ENCODE assay signal across 19 cellular contexts in the genomic region with DNA sequence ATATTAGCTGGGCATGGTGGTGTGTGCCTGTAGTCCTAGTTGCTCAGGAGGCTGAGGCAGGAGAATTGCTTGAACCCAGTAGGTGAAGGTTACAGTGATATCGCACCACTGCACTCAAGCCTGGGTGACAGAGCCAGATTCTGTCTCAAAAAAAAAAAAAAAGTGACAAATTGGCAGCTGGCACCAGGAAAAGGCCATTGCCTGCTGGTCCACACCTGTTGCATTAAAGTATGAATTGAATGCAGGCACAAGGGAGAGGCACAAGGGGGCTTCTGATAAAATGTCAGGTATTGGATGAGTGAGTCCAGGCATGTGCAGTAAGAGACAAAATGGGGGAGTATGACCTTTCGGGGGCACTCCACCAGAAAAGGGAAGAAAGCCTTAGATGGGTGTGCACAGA. TPM values are rescaled to one million over a fixed set of nuclear protein-coding genes. Genes with fewer than 3 reads are reported as not detected.
DNase-seq lines count a peak whose midpoint lies in the region; ATAC-seq and TF ChIP-seq lines count a peak whose summit lies in the region.
"Had no signal": no experiment of that assay in that cellular context is flagged by ENCODE, and none has a peak within 500 bp of the region (broad histone marks: within the 10 kb centered on the region; RNA-seq: fewer than 3 reads in every experiment).

No MANE protein-coding gene starts in this region.

- no peaks in the 10 kb centered on the region for H3K79me2 ChIP-seq in HCT116 (ENCODE audit: insufficient read depth, low read length)

- no peak for TF ChIP-seq RAD21 in HCT116 (IDR thresholded peaks at IDR 0.05; ENCODE audit: low read depth)

- H3K4me1 ChIP-seq in HCT116 (ENCODE audit: control insufficient read depth in 1 of 2, insufficient read depth in 2 of 2, low read length in 2 of 2) (peaks cover 9 to 12% of the 10 kb centered on the region in 2 experiments), lower lobe of right lung (no peaks in the 10 kb centered on the region)
- H3K4me1 ChIP-seq: A549, BE2C had no signal

- ATAC-seq in HCT116 (no peak), lower lobe of right lung (no peak), HG02885 (IDR thresholded peaks at IDR 0.05; ENCODE audit: poor library complexity, unreplicated experiment) (no peak)
- ATAC-seq in stimulated activated naive B cell treated with anti-CD40 and anti-IgM and Interleukin-4, amounts not matched to agents 10 μg/mL and 1 μg/mL and 100 μg/mL, for 72 hours (replicated peaks): peak; percentile 39 to 49
- ATAC-seq: A549 had no signal

- no peaks in the 10 kb centered on the region for H3K9me2 ChIP-seq in HCT116 (ENCODE audit: insufficient read depth)

- no peaks in the 10 kb centered on the region for H3K36me3 Mint-ChIP-seq in stimulated activated naive B cell treated with anti-CD40 and anti-IgM and Interleukin-4, amounts not matched to agents 10 μg/mL and 1 μg/mL and 100 μg/mL, for 72 hours
- H3K36me3 Mint-ChIP-seq: CD4-positive, alpha-beta memory T cell had no signal

- H3K27me3 Mint-ChIP-seq in stimulated activated naive B cell treated with anti-CD40 and anti-IgM and Interleukin-4, amounts not matched to agents 10 μg/mL and 1 μg/mL and 100 μg/mL, for 72 hours: no peaks in the 10 kb centered on the region

- TF ChIP-seq POLR2A in HCT116 (IDR thresholded peaks at IDR 0.05; ENCODE audit: borderline replicate concordance, extremely low read depth, insufficient read depth, insufficient read length): no peak

- peaks cover 5 to 16% of the 10 kb centered on the region in 2 donors for H3K4me1 Mint-ChIP-seq in stimulated activated naive B cell treated with anti-CD40 and anti-IgM and Interleukin-4, amounts not matched to agents 10 μg/mL and 1 μg/mL and 100 μg/mL, for 72 hours
- H3K4me1 Mint-ChIP-seq: CD4-positive, alpha-beta memory T cell had no signal

- peak overlapping the region; percentile 90 for H2AFZ ChIP-seq in HCT116 (ENCODE audit: low read depth, low read length, poor library complexity, severe bottlenecking)
- H2AFZ ChIP-seq: GM23248 had no signal

- CTCF ChIA-PET in HCT116 (lab: Charles Lee): no interaction called here

- no peak for DNase-seq in HCT116 (ENCODE audit: low read depth, low spot score)
- DNase-seq in NCI-H2171 treated with DMSO at 0.1 percent for 48 hours (lab: John Stamatoyannopoulos, UW): peak; percentile 48
- DNase-seq in lower lobe of right lung: no peak
- DNase-seq in stimulated activated naive B cell treated with anti-CD40 and anti-IgM and Interleukin-4, amounts not matched to agents 10 μg/mL and 1 μg/mL and 100 μg/mL, for 72 hours: no peak
- DNase-seq in A172 (ENCODE audit: low spot score): no peak
- no peak for DNase-seq in 8988T
- DNase-seq in occipital lobe (lab: John Stamatoyannopoulos, UW): no peak
- DNase-seq: BE2C; CD4-positive, alpha-beta memory T cell; COR-L47; DND-41; GDM1; GM23248; IMR-90 had no signal

- no TSS peak for BruUV-seq in HCT116 (replicated peaks; lab: Mats Ljungman, UMichigan)

- H3K27me3 ChIP-seq in HCT116 (ENCODE audit: insufficient read depth, low read length) (no peaks in the 10 kb centered on the region), lower lobe of right lung (ENCODE audit: low read depth) (no peaks in the 10 kb centered on the region)
- H3K27me3 ChIP-seq: BE2C had no signal

- H3K4me2 ChIP-seq in HCT116 (ENCODE audit: low read length): no peak overlapping the region
- H3K4me2 ChIP-seq: A549 had no signal

- POLR2A ChIA-PET in HCT116 (lab: Charles Lee): no interaction called here

- H4K20me1 ChIP-seq in HCT116 (ENCODE audit: insufficient read depth): no peaks in the 10 kb centered on the region

- H3K4me3 Mint-ChIP-seq in stimulated activated naive B cell treated with anti-CD40 and anti-IgM and Interleukin-4, amounts not matched to agents 10 μg/mL and 1 μg/mL and 100 μg/mL, for 72 hours: no peak overlapping the region
- H3K4me3 Mint-ChIP-seq: CD4-positive, alpha-beta memory T cell had no signal

- no peak overlapping the region for H3K27ac ChIP-seq in HCT116 (ENCODE audit: low read depth, low read length)
- peak overlapping the region; percentile 51 for H3K27ac ChIP-seq in lower lobe of right lung
- H3K27ac ChIP-seq: A549, C4-2B, GM23248 had no signal

- no peak overlapping the region for H3K27ac Mint-ChIP-seq in stimulated activated naive B cell treated with anti-CD40 and anti-IgM and Interleukin-4, amounts not matched to agents 10 μg/mL and 1 μg/mL and 100 μg/mL, for 72 hours
- H3K27ac Mint-ChIP-seq: CD4-positive, alpha-beta memory T cell had no signal

- RAD21 ChIA-PET in HCT116 (lab: Charles Lee; ENCODE audit: low non-redundant PET in 1 of 2, low total read pairs in 2 of 2, uncharacterized antibody in 2 of 2, unreplicated experiment in 2 of 2): no interaction called here

- H3K4me3 ChIP-seq in HCT116 (replicated peaks in 1 of 2; ENCODE audit: low read depth in 1 of 2, low read length in 2 of 2) (no peak overlapping the region), lower lobe of right lung (no peak overlapping the region)
- H3K4me3 ChIP-seq: A549, GM23248 had no signal

- TF ChIP-seq CTCF in HCT116 (IDR thresholded peaks at IDR 0.05 in 2 of 3, conservative IDR thresholded peaks at IDR 0.05 in 1 of 3; ENCODE audit: borderline replicate concordance in 1 of 3, insufficient read depth in 1 of 3, low read depth in 2 of 3, low read length in 2 of 3): no peak
- no peak for TF ChIP-seq CTCF in lower lobe of right lung (IDR thresholded peaks at IDR 0.05)

- H3K9me3 ChIP-seq in HCT116 (ENCODE audit: control insufficient read depth in 1 of 2, insufficient read depth in 1 of 2, low read depth in 1 of 2, low read length in 2 of 2): no peaks in the 10 kb centered on the region
- H3K9me3 ChIP-seq in lower lobe of right lung: no peaks in the 10 kb centered on the region
- H3K9me3 ChIP-seq: A549, BE2C had no signal

- no peaks in the 10 kb centered on the region for H3K36me3 ChIP-seq in HCT116 (ENCODE audit: control insufficient read depth in 1 of 2, insufficient read depth in 2 of 2, low read length in 2 of 2)
- H3K36me3 ChIP-seq in lower lobe of right lung: no peaks in the 10 kb centered on the region
- H3K36me3 ChIP-seq: BE2C had no signal

- no peaks in the 10 kb centered on the region for H3K9me3 Mint-ChIP-seq in stimulated activated naive B cell treated with anti-CD40 and anti-IgM and Interleukin-4, amounts not matched to agents 10 μg/mL and 1 μg/mL and 100 μg/mL, for 72 hours

- H3K9ac ChIP-seq in HCT116 (ENCODE audit: low read length): no peak overlapping the region
- H3K9ac ChIP-seq: GM23248 had no signal

- intact Hi-C loops in HCT116 (cut with micrococcal nuclease): no loop called here
- intact Hi-C loops in lower lobe of right lung (cut with DNase I): no loop called here

TF ChIP-seq in HCT116, 20 proteins besides CTCF, POLR2A, EP300 and RAD21:
- TF ChIP-seq ELF1 (IDR thresholded peaks at IDR 0.05; ENCODE audit: borderline replicate concordance, low read depth) (no peak), EZH2phosphoT487 (IDR thresholded peaks at IDR 0.05; ENCODE audit: borderline replicate concordance) (no peak), CEBPB (IDR thresholded peaks at IDR 0.05; ENCODE audit: low read depth) (no peak), SIN3A (IDR thresholded peaks at IDR 0.05; ENCODE audit: low read depth) (no peak)
- TF ChIP-seq, protein P1, sequence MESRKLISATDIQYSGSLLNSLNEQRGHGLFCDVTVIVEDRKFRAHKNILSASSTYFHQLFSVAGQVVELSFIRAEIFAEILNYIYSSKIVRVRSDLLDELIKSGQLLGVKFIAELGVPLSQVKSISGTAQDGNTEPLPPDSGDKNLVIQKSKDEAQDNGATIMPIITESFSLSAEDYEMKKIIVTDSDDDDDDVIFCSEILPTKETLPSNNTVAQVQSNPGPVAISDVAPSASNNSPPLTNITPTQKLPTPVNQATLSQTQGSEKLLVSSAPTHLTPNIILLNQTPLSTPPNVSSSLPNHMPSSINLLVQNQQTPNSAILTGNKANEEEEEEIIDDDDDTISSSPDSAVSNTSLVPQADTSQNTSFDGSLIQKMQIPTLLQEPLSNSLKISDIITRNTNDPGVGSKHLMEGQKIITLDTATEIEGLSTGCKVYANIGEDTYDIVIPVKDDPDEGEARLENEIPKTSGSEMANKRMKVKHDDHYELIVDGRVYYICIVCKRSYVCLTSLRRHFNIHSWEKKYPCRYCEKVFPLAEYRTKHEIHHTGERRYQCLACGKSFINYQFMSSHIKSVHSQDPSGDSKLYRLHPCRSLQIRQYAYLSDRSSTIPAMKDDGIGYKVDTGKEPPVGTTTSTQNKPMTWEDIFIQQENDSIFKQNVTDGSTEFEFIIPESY (IDR thresholded peaks at IDR 0.05; ENCODE audit: extremely low read depth, insufficient replicate concordance, low read length): no peak

RNA-seq across cellular contexts. Expression of a gene that starts 28.2 kb away (rescaled TPM):
- total RNA-seq in HCT116 (2021; ENCODE audit: unreplicated experiment) (3.2 TPM), lower lobe of right lung (5.7 TPM), occipital lobe (4.1 TPM)
- 0.94 and 1.4 TPM in 2 replicates for polyA plus RNA-seq in HCT116 (2012)
- total RNA-seq in A172 (2014; rRNA removed; shearing (Covaris generic)): 1.7 TPM in 2 replicates

RNA-seq across cellular contexts. Expression of a gene that starts 31.5 kb away (rescaled TPM):
- 2.4 TPM for total RNA-seq in HCT116 (2021; ENCODE audit: unreplicated experiment)
- polyA plus RNA-seq in HCT116 (2012): 3.7 and 4.1 TPM in 2 replicates
- not detected for total RNA-seq in lower lobe of right lung
- not detected in 2 replicates for total RNA-seq in A172 (2014; rRNA removed; shearing (Covaris generic))
- total RNA-seq in occipital lobe: not detected
- total RNA-seq: CD4-positive, alpha-beta memory T cell; GM23248; HT-29; IMR-90 had no signal
- polyA plus RNA-seq: AG04450, GM23248, IMR-90 had no signal

RNA-seq across cellular contexts. Expression of a gene that starts 31.9 kb away (rescaled TPM):
- total RNA-seq in HCT116 (2021; ENCODE audit: unreplicated experiment) (not detected), lower lobe of right lung (1.9 TPM), occipital lobe (not detected)
- polyA plus RNA-seq in HCT116 (2012): 0.26 and 0.54 TPM in 2 replicates
- not detected in 2 replicates for total RNA-seq in A172 (2014; rRNA removed; shearing (Covaris generic))
- total RNA-seq: GM23248, HT-29, IMR-90 had no signal
- polyA plus RNA-seq: A549, AG04450, IMR-90 had no signal

RNA-seq across cellular contexts. Expression of a gene that starts 40.1 kb away (rescaled TPM):
- total RNA-seq in HCT116 (2021; ENCODE audit: unreplicated experiment): not detected
- polyA plus RNA-seq in HCT116 (2012): 0.23 and 0.24 TPM in 2 replicates
- total RNA-seq in lower lobe of right lung: 5.9 TPM
- total RNA-seq in A172 (2014; rRNA removed; shearing (Covaris generic)): 0.26 and 0.40 TPM in 2 replicates
- total RNA-seq in occipital lobe: not detected
- total RNA-seq: GM23248, HT-29 had no signal
- polyA plus RNA-seq: A549 had no signal

RNA-seq across cellular contexts. Expression of a gene that starts 45.0 kb away (rescaled TPM):
- total RNA-seq in HCT116 (2021; ENCODE audit: unreplicated experiment) (279 TPM), lower lobe of right lung (114 TPM), occipital lobe (3.4 TPM)
- polyA plus RNA-seq in HCT116 (2012): 397 and 460 TPM in 2 replicates
- total RNA-seq in A172 (2014; rRNA removed; shearing (Covaris generic)): 2.6 and 17.3 TPM in 2 replicates

Comparison
In these comparisons a context has a peak if more than half of its experiments do, and no peak if none do; other contexts are left out.
1. ATAC-seq: peak in stimulated activated naive B cell treated with anti-CD40 and anti-IgM and Interleukin-4, amounts not matched to agents 10 μg/mL and 1 μg/mL and 100 μg/mL, for 72 hours (2 of 2); none in HCT116 (single experiment), lower lobe of right lung (0 of 2) and HG02885 (single experiment).